8 cellular contexts compared by ENCODE assay signal in genomic region chr14:81219821-81220487, GRCh38. TPM values are rescaled to one million over a fixed set of nuclear protein-coding genes. Genes with fewer than 3 reads are reported as not detected.
DNase-seq lines count a peak whose midpoint lies in the region; ATAC-seq and TF ChIP-seq lines count a peak whose summit lies in the region.

No MANE protein-coding gene starts in this region.

- DNase-seq in MG63, result peak; percentile 7
- peak; percentile 27 to 38 for DNase-seq in activated CD4-positive, alpha-beta T cell treated with anti-CD3 and anti-CD28 coated beads for 4 hours
- DNase-seq in lower leg skin (ENCODE audit: low spot score in 2 of 2), result peak in 1 of 2 donors; percentile 89
- peak; percentile 52 for DNase-seq in stimulated activated CD8-positive, alpha-beta memory T cell treated with anti-CD3 and anti-CD28 coated beads, Interleukin-4, amount 100 ng/mL, for 48 hours

- H3K9me3 ChIP-seq in MG63, result no peaks in the 10 kb centered on the region

- WGBS in lower leg skin, 2 donors, result 1% methylated on average over 25 to 29 of the region's 79 CpGs

- no peak for TF ChIP-seq POLR2A in lower leg skin (IDR thresholded peaks at IDR 0.05)

- H3K4me3 ChIP-seq in GM12875 (ENCODE audit: low read depth, low read length), result peak overlapping the region; percentile 90
- H3K4me3 ChIP-seq in MG63, result peak overlapping the region; percentile 74
- H3K4me3 ChIP-seq in lower leg skin (ENCODE audit: low read depth, poor library complexity, severe bottlenecking), result peak overlapping the region; percentile 86

- H3K36me3 Mint-ChIP-seq in dendritic cell treated with granulocyte-macrophage colony-stimulating factor and Interleukin-4, amounts not matched to agents 40 ng/mL and 50 ng/mL, for 4 days (ENCODE audit: low read depth), result peaks cover 34% of the 10 kb centered on the region

- no peaks in the 10 kb centered on the region for H3K27me3 ChIP-seq in MG63

- H3K4me3 Mint-ChIP-seq in dendritic cell treated with granulocyte-macrophage colony-stimulating factor and Interleukin-4, amounts not matched to agents 40 ng/mL and 50 ng/mL, for 4 days, result peak overlapping the region; percentile 94

- peak overlapping the region; percentile 100 for H3K27ac Mint-ChIP-seq in dendritic cell treated with granulocyte-macrophage colony-stimulating factor and Interleukin-4, amounts not matched to agents 40 ng/mL and 50 ng/mL, for 4 days

- intact Hi-C loops in dendritic cell treated with granulocyte-macrophage colony-stimulating factor and Interleukin-4, amounts not matched to agents 40 ng/mL and 50 ng/mL, for 4 days (cut with micrococcal nuclease), result loop anchor here (2.0 kb wide), 1 partner anchor 49 kb away; no protein-coding TSS in a partner anchor
- intact Hi-C loops in lower leg skin (cut with DNase I; ENCODE audit: low total_unique reads), result no loop called here

- H3K4me1 Mint-ChIP-seq in dendritic cell treated with granulocyte-macrophage colony-stimulating factor and Interleukin-4, amounts not matched to agents 40 ng/mL and 50 ng/mL, for 4 days (ENCODE audit: low read depth), result peaks cover 30% of the 10 kb centered on the region

- no peak for TF ChIP-seq CTCF in GM12875 (IDR thresholded peaks at IDR 0.05; ENCODE audit: borderline replicate concordance, insufficient read depth, low read depth, low read length)
- TF ChIP-seq CTCF in lower leg skin (IDR thresholded peaks at IDR 0.05), result no peak

- no peaks in the 10 kb centered on the region for H3K9me3 Mint-ChIP-seq in dendritic cell treated with granulocyte-macrophage colony-stimulating factor and Interleukin-4, amounts not matched to agents 40 ng/mL and 50 ng/mL, for 4 days

- H3K27me3 Mint-ChIP-seq in dendritic cell treated with granulocyte-macrophage colony-stimulating factor and Interleukin-4, amounts not matched to agents 40 ng/mL and 50 ng/mL, for 4 days, result no peaks in the 10 kb centered on the region

- no peak for ATAC-seq in HG03139 (IDR thresholded peaks at IDR 0.05; ENCODE audit: unreplicated experiment)
- no peak for ATAC-seq in GM18520 (IDR thresholded peaks at IDR 0.05; ENCODE audit: unreplicated experiment)

- peaks cover 15% of the 10 kb centered on the region for H3K36me3 ChIP-seq in MG63

RNA-seq across cellular contexts. Expression of gene GTF2A1, which starts 0.8 kb away (rescaled TPM):
- 16.1 and 22.8 TPM in 2 replicates for total RNA-seq in MG63 (2014; rRNA removed; shearing (Covaris generic); ENCODE audit: low replicate concordance)
- total RNA-seq in lower leg skin, result 10 to 100 TPM; 32.1 to 39.7 (median 35.5) TPM
